Comparison of ENCODE assay signal across 8 cellular contexts in the genomic region with DNA sequence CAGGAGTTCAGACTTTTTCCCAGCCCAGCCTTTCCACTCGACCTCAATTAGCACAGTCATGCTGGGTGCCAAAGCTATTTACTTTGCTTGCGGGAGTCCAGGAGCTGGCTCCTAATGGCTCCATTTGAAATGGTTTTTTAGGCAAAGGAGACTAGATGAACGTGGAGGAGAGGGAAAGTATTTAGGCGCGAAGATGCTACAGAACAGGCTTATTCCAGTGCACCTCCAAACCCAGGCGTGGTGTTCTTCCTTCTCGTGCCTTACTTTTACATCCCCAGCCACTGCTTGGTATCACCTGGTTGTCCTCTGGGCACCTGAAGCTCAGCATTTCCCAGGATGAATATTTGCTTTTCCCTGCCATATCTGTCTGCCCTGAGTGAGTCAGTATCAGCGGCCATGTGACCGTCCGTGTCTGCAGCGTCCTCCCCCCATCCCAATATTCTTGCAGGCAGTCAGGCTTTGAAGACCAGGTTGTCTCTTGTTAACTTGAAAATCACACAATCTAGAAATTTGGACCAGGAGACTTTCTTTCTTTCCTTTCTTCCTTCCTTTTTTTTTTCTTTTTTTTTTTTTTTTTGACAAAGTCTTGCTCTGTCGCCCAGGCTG.
DNase-seq lines count a peak whose midpoint lies in the region; ATAC-seq and TF ChIP-seq lines count a peak whose summit lies in the region.

No MANE protein-coding gene starts in this region.

- CTCF ChIA-PET in RWPE1 (lab: Yijun Ruan, JAX) = interaction anchor here (0.7 to 1.2 kb wide), 4 partner anchors 112 to 684 kb away, joined by 3 to 5 read pairs (median 3); no protein-coding TSS in a partner anchor

- peak; percentile 28 for DNase-seq in NCI-H1105 (lab: John Stamatoyannopoulos, UW)
- no peak for DNase-seq in NCI-H1105 treated with DMSO at 0.1 percent for 48 hours (lab: John Stamatoyannopoulos, UW)
- DNase-seq in RWPE1 (ENCODE audit: low spot score) = no peak
- DNase-seq in fibroblast of mammary gland (ENCODE audit: low read depth) = no peak
- no peak for DNase-seq in AML-193 (lab: John Stamatoyannopoulos, UW)
- no peak for DNase-seq in activated effector memory CD4-positive, alpha-beta T cell treated with Interleukin-2 at 50 U/mL for 16 hours

- TF ChIP-seq CTCF in RWPE1 (conservative IDR thresholded peaks at IDR 0.05; ENCODE audit: low read depth) (no peak), fibroblast of mammary gland (conservative IDR thresholded peaks at IDR 0.05; ENCODE audit: control insufficient read depth, insufficient read depth, low read depth, low read length) (no peak)

- POLR2A ChIA-PET in RWPE1 (lab: Yijun Ruan, JAX; ENCODE audit: low non-redundant PET) = interaction anchor here (0.8 kb wide), 1 partner anchor 255 kb away, joined by 4 read pairs; no protein-coding TSS in a partner anchor

- peak overlapping the region; percentile 93 for H3K27ac ChIP-seq in RWPE1
- H3K27ac ChIP-seq in skin epidermis = peak overlapping the region in 20 of 21 experiments; percentile 63 to 97 (median 90)

- ATAC-seq in GM21381 (IDR thresholded peaks at IDR 0.05; ENCODE audit: unreplicated experiment) = no peak

- H3K4me3 ChIP-seq in fibroblast of mammary gland (ENCODE audit: control insufficient read depth, low read depth, low read length) (peak overlapping the region; percentile 9), skin epidermis (peak overlapping the region in 4 of 7 experiments; percentile 50 to 72 (median 62))
